1 cellular context compared by ENCODE assay signal in the genomic region with DNA sequence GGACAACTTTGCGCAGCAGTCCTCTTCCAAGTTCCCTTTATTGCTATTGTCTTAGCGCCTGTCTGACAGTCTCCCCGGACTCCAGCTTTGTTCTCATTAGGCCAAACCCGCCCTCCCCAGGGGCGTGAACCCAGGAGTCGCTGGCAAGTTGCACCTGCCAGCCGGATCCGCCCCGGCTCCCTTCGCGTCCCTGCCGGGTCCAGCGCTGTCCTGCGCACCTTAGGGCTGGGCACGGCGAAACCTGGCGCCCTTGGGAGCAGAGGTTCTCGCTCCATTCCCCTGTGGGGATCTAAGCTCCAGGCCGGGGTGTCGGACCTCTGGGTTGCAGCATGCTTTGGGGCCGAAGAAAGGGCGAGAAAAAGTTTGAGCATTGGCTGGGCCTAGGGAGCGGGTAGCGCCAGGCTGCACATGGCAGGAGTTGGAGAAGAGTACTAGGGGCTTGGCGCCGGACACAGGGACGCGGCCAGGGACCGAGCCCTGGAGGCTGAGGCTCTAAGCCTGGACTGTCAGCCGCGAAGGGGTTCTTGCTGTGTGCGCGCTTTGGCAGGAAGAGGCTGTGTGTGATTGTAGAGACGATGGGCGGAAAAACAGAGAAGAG.
A peak's percentile ranks its signal among the peaks of the same experiment; 100 is the strongest.
TF ChIP-seq lines count a peak whose summit lies in the region.

No MANE protein-coding gene starts in this region.

TF ChIP-seq in HEK293, 187 proteins besides CTCF, POLR2A, EP300 and RAD21 (continued from another document and continues in another):
- TF ChIP-seq, protein P1, sequence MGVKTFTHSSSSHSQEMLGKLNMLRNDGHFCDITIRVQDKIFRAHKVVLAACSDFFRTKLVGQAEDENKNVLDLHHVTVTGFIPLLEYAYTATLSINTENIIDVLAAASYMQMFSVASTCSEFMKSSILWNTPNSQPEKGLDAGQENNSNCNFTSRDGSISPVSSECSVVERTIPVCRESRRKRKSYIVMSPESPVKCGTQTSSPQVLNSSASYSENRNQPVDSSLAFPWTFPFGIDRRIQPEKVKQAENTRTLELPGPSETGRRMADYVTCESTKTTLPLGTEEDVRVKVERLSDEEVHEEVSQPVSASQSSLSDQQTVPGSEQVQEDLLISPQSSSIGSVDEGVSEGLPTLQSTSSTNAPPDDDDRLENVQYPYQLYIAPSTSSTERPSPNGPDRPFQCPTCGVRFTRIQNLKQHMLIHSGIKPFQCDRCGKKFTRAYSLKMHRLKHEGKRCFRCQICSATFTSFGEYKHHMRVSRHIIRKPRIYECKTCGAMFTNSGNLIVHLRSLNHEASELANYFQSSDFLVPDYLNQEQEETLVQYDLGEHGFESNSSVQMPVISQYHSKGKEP (tag by site-specific recombination; IDR thresholded peaks at IDR 0.05) = no peak
- TF ChIP-seq MEIS1 (CRISPR knock-in tag; IDR thresholded peaks at IDR 0.05; ENCODE audit: borderline replicate concordance) = no peak
- TF ChIP-seq, protein P2, sequence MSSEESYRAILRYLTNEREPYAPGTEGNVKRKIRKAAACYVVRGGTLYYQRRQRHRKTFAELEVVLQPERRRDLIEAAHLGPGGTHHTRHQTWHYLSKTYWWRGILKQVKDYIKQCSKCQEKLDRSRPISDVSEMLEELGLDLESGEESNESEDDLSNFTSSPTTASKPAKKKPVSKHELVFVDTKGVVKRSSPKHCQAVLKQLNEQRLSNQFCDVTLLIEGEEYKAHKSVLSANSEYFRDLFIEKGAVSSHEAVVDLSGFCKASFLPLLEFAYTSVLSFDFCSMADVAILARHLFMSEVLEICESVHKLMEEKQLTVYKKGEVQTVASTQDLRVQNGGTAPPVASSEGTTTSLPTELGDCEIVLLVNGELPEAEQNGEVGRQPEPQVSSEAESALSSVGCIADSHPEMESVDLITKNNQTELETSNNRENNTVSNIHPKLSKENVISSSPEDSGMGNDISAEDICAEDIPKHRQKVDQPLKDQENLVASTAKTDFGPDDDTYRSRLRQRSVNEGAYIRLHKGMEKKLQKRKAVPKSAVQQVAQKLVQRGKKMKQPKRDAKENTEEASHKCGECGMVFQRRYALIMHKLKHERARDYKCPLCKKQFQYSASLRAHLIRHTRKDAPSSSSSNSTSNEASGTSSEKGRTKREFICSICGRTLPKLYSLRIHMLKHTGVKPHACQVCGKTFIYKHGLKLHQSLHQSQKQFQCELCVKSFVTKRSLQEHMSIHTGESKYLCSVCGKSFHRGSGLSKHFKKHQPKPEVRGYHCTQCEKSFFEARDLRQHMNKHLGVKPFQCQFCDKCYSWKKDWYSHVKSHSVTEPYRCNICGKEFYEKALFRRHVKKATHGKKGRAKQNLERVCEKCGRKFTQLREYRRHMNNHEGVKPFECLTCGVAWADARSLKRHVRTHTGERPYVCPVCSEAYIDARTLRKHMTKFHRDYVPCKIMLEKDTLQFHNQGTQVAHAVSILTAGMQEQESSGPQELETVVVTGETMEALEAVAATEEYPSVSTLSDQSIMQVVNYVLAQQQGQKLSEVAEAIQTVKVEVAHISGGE (tag by site-specific recombination; conservative IDR thresholded peaks at IDR 0.05; ENCODE audit: low read depth) = no peak
- TF ChIP-seq ZNF670 (tag by site-specific recombination; IDR thresholded peaks at IDR 0.05; ENCODE audit: low read depth) = no peak
- TF ChIP-seq ZNF747 (tag by site-specific recombination; IDR thresholded peaks at IDR 0.05) = no peak
- peak; percentile 15; the same call in 1 of the 2 replicates for TF ChIP-seq GLIS1 (tag by site-specific recombination; IDR thresholded peaks at IDR 0.05)
- no peak for TF ChIP-seq RBAK (tag by site-specific recombination; IDR thresholded peaks at IDR 0.05)
- TF ChIP-seq EGR2 (tag by site-specific recombination; IDR thresholded peaks at IDR 0.05; ENCODE audit: low read depth) = no peak
- TF ChIP-seq, protein P3, sequence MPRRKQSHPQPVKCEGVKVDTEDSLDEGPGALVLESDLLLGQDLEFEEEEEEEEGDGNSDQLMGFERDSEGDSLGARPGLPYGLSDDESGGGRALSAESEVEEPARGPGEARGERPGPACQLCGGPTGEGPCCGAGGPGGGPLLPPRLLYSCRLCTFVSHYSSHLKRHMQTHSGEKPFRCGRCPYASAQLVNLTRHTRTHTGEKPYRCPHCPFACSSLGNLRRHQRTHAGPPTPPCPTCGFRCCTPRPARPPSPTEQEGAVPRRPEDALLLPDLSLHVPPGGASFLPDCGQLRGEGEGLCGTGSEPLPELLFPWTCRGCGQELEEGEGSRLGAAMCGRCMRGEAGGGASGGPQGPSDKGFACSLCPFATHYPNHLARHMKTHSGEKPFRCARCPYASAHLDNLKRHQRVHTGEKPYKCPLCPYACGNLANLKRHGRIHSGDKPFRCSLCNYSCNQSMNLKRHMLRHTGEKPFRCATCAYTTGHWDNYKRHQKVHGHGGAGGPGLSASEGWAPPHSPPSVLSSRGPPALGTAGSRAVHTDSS (tag by site-specific recombination; IDR thresholded peaks at IDR 0.05) = no peak
- TF ChIP-seq ZBTB7A (tag by site-specific recombination; IDR thresholded peaks at IDR 0.05; ENCODE audit: low read depth) = 0 out of 2 replicates have a peak, but pooled peaks have one; percentile 18
- TF ChIP-seq, protein P4, sequence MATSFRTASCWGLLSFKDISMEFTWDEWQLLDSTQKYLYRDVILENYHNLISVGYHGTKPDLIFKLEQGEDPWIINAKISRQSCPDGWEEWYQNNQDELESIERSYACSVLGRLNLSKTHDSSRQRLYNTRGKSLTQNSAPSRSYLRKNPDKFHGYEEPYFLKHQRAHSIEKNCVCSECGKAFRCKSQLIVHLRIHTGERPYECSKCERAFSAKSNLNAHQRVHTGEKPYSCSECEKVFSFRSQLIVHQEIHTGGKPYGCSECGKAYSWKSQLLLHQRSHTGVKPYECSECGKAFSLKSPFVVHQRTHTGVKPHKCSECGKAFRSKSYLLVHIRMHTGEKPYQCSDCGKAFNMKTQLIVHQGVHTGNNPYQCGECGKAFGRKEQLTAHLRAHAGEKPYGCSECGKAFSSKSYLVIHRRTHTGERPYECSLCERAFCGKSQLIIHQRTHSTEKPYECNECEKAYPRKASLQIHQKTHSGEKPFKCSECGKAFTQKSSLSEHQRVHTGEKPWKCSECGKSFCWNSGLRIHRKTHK (tag by site-specific recombination; IDR thresholded peaks at IDR 0.05) = no peak
- peak; percentile 69 for TF ChIP-seq FEZF1 (tag by site-specific recombination; IDR thresholded peaks at IDR 0.05)
- TF ChIP-seq, protein P5, sequence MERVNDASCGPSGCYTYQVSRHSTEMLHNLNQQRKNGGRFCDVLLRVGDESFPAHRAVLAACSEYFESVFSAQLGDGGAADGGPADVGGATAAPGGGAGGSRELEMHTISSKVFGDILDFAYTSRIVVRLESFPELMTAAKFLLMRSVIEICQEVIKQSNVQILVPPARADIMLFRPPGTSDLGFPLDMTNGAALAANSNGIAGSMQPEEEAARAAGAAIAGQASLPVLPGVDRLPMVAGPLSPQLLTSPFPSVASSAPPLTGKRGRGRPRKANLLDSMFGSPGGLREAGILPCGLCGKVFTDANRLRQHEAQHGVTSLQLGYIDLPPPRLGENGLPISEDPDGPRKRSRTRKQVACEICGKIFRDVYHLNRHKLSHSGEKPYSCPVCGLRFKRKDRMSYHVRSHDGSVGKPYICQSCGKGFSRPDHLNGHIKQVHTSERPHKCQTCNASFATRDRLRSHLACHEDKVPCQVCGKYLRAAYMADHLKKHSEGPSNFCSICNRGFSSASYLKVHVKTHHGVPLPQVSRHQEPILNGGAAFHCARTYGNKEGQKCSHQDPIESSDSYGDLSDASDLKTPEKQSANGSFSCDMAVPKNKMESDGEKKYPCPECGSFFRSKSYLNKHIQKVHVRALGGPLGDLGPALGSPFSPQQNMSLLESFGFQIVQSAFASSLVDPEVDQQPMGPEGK (tag by site-specific recombination; IDR thresholded peaks at IDR 0.05) = no peak; the same call in 1 of the 2 replicates
- TF ChIP-seq ZBTB48 (tag by site-specific recombination; IDR thresholded peaks at IDR 0.05) = peak; percentile 92
- TF ChIP-seq ZNF2 (tag by site-specific recombination; IDR thresholded peaks at IDR 0.05) = 0 out of 2 replicates have a peak, but pooled peaks have one; percentile 31
- TF ChIP-seq ZBTB20 (tag by site-specific recombination; IDR thresholded peaks at IDR 0.05) = peak; percentile 77
- TF ChIP-seq ZNF221 (tag by site-specific recombination; IDR thresholded peaks at IDR 0.05; ENCODE audit: borderline replicate concordance) = no peak
- TF ChIP-seq GLIS2 (tag by site-specific recombination; IDR thresholded peaks at IDR 0.05) = peak; percentile 56; the same call in 1 of the 2 replicates
- TF ChIP-seq ZNF785 (tag by site-specific recombination; IDR thresholded peaks at IDR 0.05) = no peak
- TF ChIP-seq ZNF544 (tag by site-specific recombination; IDR thresholded peaks at IDR 0.05) = no peak
- TF ChIP-seq ZNF366 (tag by site-specific recombination; conservative IDR thresholded peaks at IDR 0.05) = no peak
- TF ChIP-seq ZBTB17 (tag by site-specific recombination; IDR thresholded peaks at IDR 0.05) = no peak; the same call in 1 of the 2 replicates
- TF ChIP-seq HOXA7 (CRISPR knock-in tag; IDR thresholded peaks at IDR 0.05; ENCODE audit: borderline replicate concordance) = no peak
- no peak for TF ChIP-seq KLF1 (tag by site-specific recombination; IDR thresholded peaks at IDR 0.05)
- TF ChIP-seq SALL2 (tag by site-specific recombination; IDR thresholded peaks at IDR 0.05; ENCODE audit: borderline replicate concordance) = no peak
- no peak for TF ChIP-seq ZNF624 (tag by site-specific recombination; IDR thresholded peaks at IDR 0.05)
- no peak for TF ChIP-seq ZNF16 (tag by site-specific recombination; IDR thresholded peaks at IDR 0.05; ENCODE audit: low read depth)
- TF ChIP-seq KLF7 (tag by site-specific recombination; IDR thresholded peaks at IDR 0.05; ENCODE audit: borderline replicate concordance) = no peak
- TF ChIP-seq ZNF335 (tag by site-specific recombination; conservative IDR thresholded peaks at IDR 0.05) = peak; percentile 72
- TF ChIP-seq, protein P6, sequence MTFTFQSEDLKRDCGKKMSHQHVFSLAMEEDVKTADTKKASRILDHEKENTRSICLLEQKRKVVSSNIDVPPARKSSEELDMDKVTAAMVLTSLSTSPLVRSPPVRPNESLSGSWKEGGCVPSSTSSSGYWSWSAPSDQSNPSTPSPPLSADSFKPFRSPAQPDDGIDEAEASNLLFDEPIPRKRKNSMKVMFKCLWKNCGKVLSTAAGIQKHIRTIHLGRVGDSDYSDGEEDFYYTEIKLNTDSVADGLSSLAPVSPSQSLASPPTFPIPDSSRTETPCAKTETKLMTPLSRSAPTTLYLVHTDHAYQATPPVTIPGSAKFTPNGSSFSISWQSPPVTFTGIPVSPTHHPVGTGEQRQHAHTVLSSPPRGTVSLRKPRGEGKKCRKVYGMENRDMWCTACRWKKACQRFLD (tag by site-specific recombination; IDR thresholded peaks at IDR 0.05) = no peak
- TF ChIP-seq, protein P7, sequence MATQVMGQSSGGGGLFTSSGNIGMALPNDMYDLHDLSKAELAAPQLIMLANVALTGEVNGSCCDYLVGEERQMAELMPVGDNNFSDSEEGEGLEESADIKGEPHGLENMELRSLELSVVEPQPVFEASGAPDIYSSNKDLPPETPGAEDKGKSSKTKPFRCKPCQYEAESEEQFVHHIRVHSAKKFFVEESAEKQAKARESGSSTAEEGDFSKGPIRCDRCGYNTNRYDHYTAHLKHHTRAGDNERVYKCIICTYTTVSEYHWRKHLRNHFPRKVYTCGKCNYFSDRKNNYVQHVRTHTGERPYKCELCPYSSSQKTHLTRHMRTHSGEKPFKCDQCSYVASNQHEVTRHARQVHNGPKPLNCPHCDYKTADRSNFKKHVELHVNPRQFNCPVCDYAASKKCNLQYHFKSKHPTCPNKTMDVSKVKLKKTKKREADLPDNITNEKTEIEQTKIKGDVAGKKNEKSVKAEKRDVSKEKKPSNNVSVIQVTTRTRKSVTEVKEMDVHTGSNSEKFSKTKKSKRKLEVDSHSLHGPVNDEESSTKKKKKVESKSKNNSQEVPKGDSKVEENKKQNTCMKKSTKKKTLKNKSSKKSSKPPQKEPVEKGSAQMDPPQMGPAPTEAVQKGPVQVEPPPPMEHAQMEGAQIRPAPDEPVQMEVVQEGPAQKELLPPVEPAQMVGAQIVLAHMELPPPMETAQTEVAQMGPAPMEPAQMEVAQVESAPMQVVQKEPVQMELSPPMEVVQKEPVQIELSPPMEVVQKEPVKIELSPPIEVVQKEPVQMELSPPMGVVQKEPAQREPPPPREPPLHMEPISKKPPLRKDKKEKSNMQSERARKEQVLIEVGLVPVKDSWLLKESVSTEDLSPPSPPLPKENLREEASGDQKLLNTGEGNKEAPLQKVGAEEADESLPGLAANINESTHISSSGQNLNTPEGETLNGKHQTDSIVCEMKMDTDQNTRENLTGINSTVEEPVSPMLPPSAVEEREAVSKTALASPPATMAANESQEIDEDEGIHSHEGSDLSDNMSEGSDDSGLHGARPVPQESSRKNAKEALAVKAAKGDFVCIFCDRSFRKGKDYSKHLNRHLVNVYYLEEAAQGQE (tag by site-specific recombination; IDR thresholded peaks at IDR 0.05) = no peak
- TF ChIP-seq ZNF610 (tag by site-specific recombination; IDR thresholded peaks at IDR 0.05; ENCODE audit: borderline replicate concordance) = no peak
- 0 out of 2 replicates have a peak, but pooled peaks have one; percentile 7 for TF ChIP-seq ZNF341 (tag by site-specific recombination; IDR thresholded peaks at IDR 0.05; ENCODE audit: low read depth)
- no peak for TF ChIP-seq ZNF302 (tag by site-specific recombination; IDR thresholded peaks at IDR 0.05; ENCODE audit: low read depth)
- peak; percentile 10; the same call in 1 of the 2 replicates for TF ChIP-seq ZNF600 (tag by site-specific recombination; IDR thresholded peaks at IDR 0.05)
- no peak for TF ChIP-seq PRDM1 (tag by site-specific recombination; IDR thresholded peaks at IDR 0.05)
- TF ChIP-seq SP2 (tag by site-specific recombination; IDR thresholded peaks at IDR 0.05) = peak; percentile 62
- no peak for TF ChIP-seq ZIC2 (tag by site-specific recombination; IDR thresholded peaks at IDR 0.05)
- 0 out of 2 replicates have a peak, but pooled peaks have one; percentile 10 for TF ChIP-seq ZNF76 (tag by site-specific recombination; IDR thresholded peaks at IDR 0.05; ENCODE audit: borderline replicate concordance, low read depth)
- TF ChIP-seq, protein P8, sequence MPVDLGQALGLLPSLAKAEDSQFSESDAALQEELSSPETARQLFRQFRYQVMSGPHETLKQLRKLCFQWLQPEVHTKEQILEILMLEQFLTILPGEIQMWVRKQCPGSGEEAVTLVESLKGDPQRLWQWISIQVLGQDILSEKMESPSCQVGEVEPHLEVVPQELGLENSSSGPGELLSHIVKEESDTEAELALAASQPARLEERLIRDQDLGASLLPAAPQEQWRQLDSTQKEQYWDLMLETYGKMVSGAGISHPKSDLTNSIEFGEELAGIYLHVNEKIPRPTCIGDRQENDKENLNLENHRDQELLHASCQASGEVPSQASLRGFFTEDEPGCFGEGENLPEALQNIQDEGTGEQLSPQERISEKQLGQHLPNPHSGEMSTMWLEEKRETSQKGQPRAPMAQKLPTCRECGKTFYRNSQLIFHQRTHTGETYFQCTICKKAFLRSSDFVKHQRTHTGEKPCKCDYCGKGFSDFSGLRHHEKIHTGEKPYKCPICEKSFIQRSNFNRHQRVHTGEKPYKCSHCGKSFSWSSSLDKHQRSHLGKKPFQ (tag by site-specific recombination; IDR thresholded peaks at IDR 0.05) = no peak
